Comparison of ENCODE assay signal across 6 cellular contexts in the genomic region with DNA sequence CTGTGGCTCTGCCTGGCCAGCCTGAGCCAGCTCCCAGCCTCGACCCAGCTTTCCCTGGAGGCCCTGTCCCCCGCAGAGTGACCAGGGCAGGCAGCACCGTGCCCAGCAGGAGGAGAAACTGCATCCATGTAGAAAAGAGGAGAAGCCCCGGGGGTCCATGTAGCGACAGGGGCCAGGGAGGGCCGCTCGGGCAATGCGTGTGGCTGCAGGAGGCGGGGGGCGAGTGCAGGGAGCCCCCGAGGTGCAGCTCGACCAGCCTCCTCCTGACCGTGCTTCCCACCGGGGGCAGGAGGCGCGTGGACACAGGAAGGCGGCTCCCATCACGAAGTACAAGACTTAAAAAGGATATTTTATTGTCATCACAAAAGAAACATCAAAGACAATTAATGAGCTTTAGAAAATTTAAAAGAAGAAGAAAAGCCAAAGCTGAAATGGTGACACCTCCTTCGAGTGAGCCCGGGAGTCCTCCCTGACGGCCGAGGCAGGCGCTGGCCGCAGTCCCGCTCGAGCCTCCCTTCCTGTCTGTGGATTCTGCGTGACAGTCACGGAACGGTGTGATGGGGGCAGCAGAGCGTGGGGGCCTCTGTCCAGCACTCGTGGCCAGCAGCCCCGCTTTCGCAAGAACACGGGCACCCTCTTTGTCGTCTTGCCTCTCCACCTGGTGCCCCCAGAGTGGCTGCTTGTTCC.
DNase-seq lines count a peak whose midpoint lies in the region; ATAC-seq and TF ChIP-seq lines count a peak whose summit lies in the region.
"Not testable (repeated sequence)": the region's sequence is repeated elsewhere in the genome, so short reads cannot be mapped to it uniquely, and the experiment has no call there.

No MANE protein-coding gene starts in this region.

- H3K4me2 ChIP-seq in osteoblast (ENCODE audit: insufficient read depth, low read length): not testable (repeated sequence)

- intact Hi-C loops in tibial artery (cut with DNase I; ENCODE audit: low total_unique reads): not testable (repeated sequence)

- not testable (repeated sequence) for H3K79me2 ChIP-seq in osteoblast (ENCODE audit: insufficient read depth, low read length)

- not testable (repeated sequence) for TF ChIP-seq CTCF in RWPE2 (IDR thresholded peaks at IDR 0.05; ENCODE audit: poor library complexity, severe bottlenecking); osteoblast (IDR thresholded peaks at IDR 0.05; ENCODE audit: extremely low read depth, low read depth, low read length); tibial artery (IDR thresholded peaks at IDR 0.05)

- H3K9me3 ChIP-seq in RWPE2 (ENCODE audit: severe bottlenecking); osteoblast (ENCODE audit: low read depth, low read length); tibial artery: not testable (repeated sequence)

- not testable (repeated sequence) for H3K27ac ChIP-seq in RWPE2 (ENCODE audit: poor library complexity, severe bottlenecking); osteoblast (ENCODE audit: low read depth, low read length)
- peak overlapping the region; percentile 58 to 75 for H3K27ac ChIP-seq in tibial artery

- H4K20me1 ChIP-seq in osteoblast (ENCODE audit: insufficient read depth, low read length): not testable (repeated sequence)

- not testable (repeated sequence) for H3K4me1 ChIP-seq in RWPE2 (ENCODE audit: insufficient read depth, poor library complexity, severe bottlenecking); osteoblast (ENCODE audit: insufficient read depth, low read length)
- peaks cover 0 to 13% (median 6%) of the 10 kb centered on the region in 4 donors for H3K4me1 ChIP-seq in tibial artery

- H3K36me3 ChIP-seq in H7 (replicated peaks; ENCODE audit: control insufficient read depth, insufficient read depth, low read length); RWPE2 (ENCODE audit: low read depth); osteoblast (ENCODE audit: insufficient read depth, low read length); tibial artery: not testable (repeated sequence)

- not testable (repeated sequence) for H3K4me3 ChIP-seq in H7 (ENCODE audit: insufficient read depth, low read depth, low read length); RWPE2 (ENCODE audit: severe bottlenecking); osteoblast (ENCODE audit: insufficient read depth, low read length); tibial artery

- not testable (repeated sequence) for H3K27me3 ChIP-seq in H7 (ENCODE audit: control insufficient read depth, insufficient read depth, low read length); RWPE2 (ENCODE audit: insufficient read depth, poor library complexity, severe bottlenecking); osteoblast (ENCODE audit: insufficient read depth, low read length); tibial artery

- not testable (repeated sequence) for ATAC-seq in RWPE2 (ENCODE audit: low read depth); left lobe of liver

- DNase-seq in H7 (peak; percentile 12), RWPE2 (ENCODE audit: low spot score) (peak; percentile 57), left lobe of liver (ENCODE audit: low spot score) (peak; percentile 43), osteoblast (ENCODE audit: insufficient read length, low spot score, missing footprints) (peak; percentile 58)
- DNase-seq in activated effector memory CD4-positive, alpha-beta T cell treated with anti-CD3 and anti-CD28 coated beads, Interleukin-2, amount 50 U/mL, for 16 hours: peak; percentile 25
- DNase-seq in tibial artery: not testable (repeated sequence)

- H2AFZ ChIP-seq in osteoblast (ENCODE audit: low read length): not testable (repeated sequence)
